In the genomic region with DNA sequence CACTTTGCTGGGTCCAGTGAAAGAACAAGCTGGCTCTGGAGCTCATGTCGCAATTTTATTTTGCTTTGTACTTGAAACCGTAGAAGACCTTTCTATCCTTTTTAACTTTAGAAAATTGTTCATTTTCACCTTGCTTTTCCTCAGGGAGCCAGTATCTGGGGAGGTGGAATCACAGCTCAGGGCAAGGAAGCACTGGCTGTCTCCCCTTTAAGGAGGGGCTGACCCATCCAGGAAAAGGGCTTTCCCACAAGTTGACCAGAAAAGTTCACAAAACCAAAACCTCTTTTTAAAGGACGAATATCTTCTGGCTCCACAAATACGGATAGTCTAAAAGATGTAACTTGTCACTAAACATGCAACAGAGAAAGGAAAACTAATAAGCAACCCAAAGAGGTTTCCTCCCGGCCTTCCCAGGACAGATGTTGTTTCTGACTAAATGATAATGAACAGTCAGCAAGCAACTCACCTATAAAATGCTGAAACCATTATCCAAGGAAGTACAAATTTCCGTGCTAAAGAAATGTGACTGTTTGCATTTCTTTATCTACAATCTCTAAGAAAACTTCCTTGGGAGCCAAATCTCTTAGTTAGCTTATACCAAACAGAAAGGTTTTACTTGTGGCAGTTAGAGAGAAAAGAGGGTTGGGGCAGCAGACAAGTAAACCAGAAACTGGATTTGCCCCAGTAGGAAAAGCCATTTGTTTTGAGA, we compare ENCODE assay signal across 1 cellular context.
TF ChIP-seq lines count a peak whose summit lies in the region.

No MANE protein-coding gene starts in this region.

TF ChIP-seq in endothelial cell of umbilical vein, 7 proteins besides CTCF, POLR2A, EP300 and RAD21:
- TF ChIP-seq JUN (IDR thresholded peaks at IDR 0.05; ENCODE audit: borderline replicate concordance, insufficient read depth, insufficient read length, low read depth) (no peak), GATA2 (IDR thresholded peaks at IDR 0.05; ENCODE audit: insufficient read depth, insufficient read length, low read depth, low read length) (peak; percentile 78)
TF ChIP-seq in endothelial cell of umbilical vein: peak in this region for 1.
